4 cellular contexts compared by ENCODE assay signal in genomic region chr16:5557966-5558365, GRCh38.
"Had no signal": no experiment of that assay in that cellular context is flagged by ENCODE, and none has a peak within 500 bp of the region (broad histone marks: within the 10 kb centered on the region; RNA-seq: fewer than 3 reads in every experiment).

No MANE protein-coding gene starts in this region.

- H3K4me3 ChIP-seq: GM23338 had no signal

- ATAC-seq: GM23338 had no signal

- DNase-seq: H9, HCEC 1CT, IMR-90 had no signal
